Comparison of ENCODE assay signal across 8 cellular contexts in genomic region chr11:123466172-123466571, GRCh38. TPM values are rescaled to one million over a fixed set of nuclear protein-coding genes. Genes with fewer than 3 reads are reported as not detected.
DNase-seq lines count a peak whose midpoint lies in the region; ATAC-seq, FAIRE-seq and TF ChIP-seq lines count a peak whose summit lies in the region.
"Not testable (repeated sequence)": the region's sequence is repeated elsewhere in the genome, so short reads cannot be mapped to it uniquely, and the experiment has no call there.

No MANE protein-coding gene starts in this region.

- not testable (repeated sequence) for TF ChIP-seq EP300 in A549 (IDR thresholded peaks at IDR 0.05)

- POLR2A ChIA-PET in A549 (lab: Yijun Ruan, JAX); HEK293 (lab: Yijun Ruan, JAX): not testable (repeated sequence)
- POLR2A ChIA-PET in activated CD4-positive, alpha-beta memory T cell treated with anti-CD3 and anti-CD28 coated beads, Interleukin-2, amount 10 ng/mL, durations not matched to agents 7 days and 5 days (lab: Charles Lee): interaction anchor here (1.1 to 1.7 kb wide), 5 partner anchors 12 to 58 kb away, joined by 3 to 5 read pairs (median 4); no protein-coding TSS in a partner anchor

- H3K27ac Mint-ChIP-seq in T-helper 2 cell treated with Interferon-gamma antibody and Interleukin-4, amounts not matched to agents 5 μg/mL and 100 μg/mL, for 36 hours: peak overlapping the region; percentile 58
- H3K27ac Mint-ChIP-seq in activated CD4-positive, alpha-beta memory T cell treated with anti-CD3 and anti-CD28 coated beads, Interleukin-2, amount 10 ng/mL, durations not matched to agents 7 days and 5 days: peak overlapping the region; percentile 69
- H3K27ac Mint-ChIP-seq in activated T-helper 1 cell treated with anti-CD3 and anti-CD28 coated beads, Interleukin-12 subunit alpha, Interleukin-12 subunit beta, Interleukin-2, Interleukin-4 antibody, amounts not matched to agents 30 ng/mL and 10 ng/mL and 1 ng/mL, durations not matched to agents 14 hours and 24 hours and 36 hours: peak overlapping the region; percentile 76
- H3K27ac Mint-ChIP-seq in stimulated activated effector memory CD8-positive, alpha-beta T cell treated with anti-CD3 and anti-CD28 coated beads, Interleukin-12 subunit alpha, Interleukin-12 subunit beta, amount 100 ng/mL, for 72 hours: peak overlapping the region; percentile 74

- ATAC-seq in A549; stimulated activated effector memory CD8-positive, alpha-beta T cell treated with anti-CD3 and anti-CD28 coated beads, Interleukin-12 subunit alpha, Interleukin-12 subunit beta, amount 100 ng/mL, for 72 hours: not testable (repeated sequence)

- peaks cover 19% of the 10 kb centered on the region for H3K36me3 Mint-ChIP-seq in T-helper 2 cell treated with Interferon-gamma antibody and Interleukin-4, amounts not matched to agents 5 μg/mL and 100 μg/mL, for 36 hours (ENCODE audit: low read depth)
- peaks cover 58% of the 10 kb centered on the region for H3K36me3 Mint-ChIP-seq in activated CD4-positive, alpha-beta memory T cell treated with anti-CD3 and anti-CD28 coated beads, Interleukin-2, amount 10 ng/mL, durations not matched to agents 7 days and 5 days (ENCODE audit: low read depth)
- H3K36me3 Mint-ChIP-seq in activated T-helper 1 cell treated with anti-CD3 and anti-CD28 coated beads, Interleukin-12 subunit alpha, Interleukin-12 subunit beta, Interleukin-2, Interleukin-4 antibody, amounts not matched to agents 30 ng/mL and 10 ng/mL and 1 ng/mL, durations not matched to agents 14 hours and 24 hours and 36 hours (ENCODE audit: low read depth): peaks cover 50% of the 10 kb centered on the region
- H3K36me3 Mint-ChIP-seq in stimulated activated effector memory CD8-positive, alpha-beta T cell treated with anti-CD3 and anti-CD28 coated beads, Interleukin-12 subunit alpha, Interleukin-12 subunit beta, amount 100 ng/mL, for 72 hours: not testable (repeated sequence)

- 100% methylated on average over 1 of the region's 1 CpG for WGBS in A549 (ENCODE audit: missing lambda C conversion rate)
- WGBS in adrenal gland, 4 donors: 54 to 87% (median 73%) methylated on average over 1 of the region's 1 CpG

- H3K36me3 ChIP-seq in HEK293 (ENCODE audit: control insufficient read depth in 2 of 2, insufficient read depth in 1 of 2, low read length in 2 of 2); adrenal gland (replicated peaks in 1 of 2); left ventricle myocardium inferior: not testable (repeated sequence)

- peak overlapping the region; percentile 40 to 61; a peak in 3 of 6 replicates for H3K27ac ChIP-seq in A549
- H3K27ac ChIP-seq in HEK293 (ENCODE audit: extremely low read depth, low read depth, low read length): not testable (repeated sequence)
- peak overlapping the region; percentile 35 to 86 (median 60) for H3K27ac ChIP-seq in adrenal gland
- peak overlapping the region; percentile 19 for H3K27ac ChIP-seq in left ventricle myocardium inferior (replicated peaks)

- not testable (repeated sequence) for TF ChIP-seq RAD21 in A549 (conservative IDR thresholded peaks at IDR 0.05 in 1 of 2, IDR thresholded peaks at IDR 0.05 in 1 of 2)

- DNase-seq in A549 (ENCODE audit: low read depth in 1 of 2, low spot score in 1 of 2); T-helper 2 cell treated with Interferon-gamma antibody and Interleukin-4, amounts not matched to agents 5 μg/mL and 100 μg/mL, for 36 hours (ENCODE audit: low spot score); activated CD4-positive, alpha-beta memory T cell treated with anti-CD3 and anti-CD28 coated beads, Interleukin-2, amount 10 ng/mL, durations not matched to agents 7 days and 5 days; activated T-helper 1 cell treated with anti-CD3 and anti-CD28 coated beads, Interleukin-12 subunit alpha, Interleukin-12 subunit beta, Interleukin-2, Interleukin-4 antibody, amounts not matched to agents 30 ng/mL and 10 ng/mL and 1 ng/mL, durations not matched to agents 14 hours and 24 hours and 36 hours (ENCODE audit: low spot score); adrenal gland; left ventricle myocardium inferior; stimulated activated effector memory CD8-positive, alpha-beta T cell treated with anti-CD3 and anti-CD28 coated beads, Interleukin-12 subunit alpha, Interleukin-12 subunit beta, amount 100 ng/mL, for 72 hours (ENCODE audit: low spot score in 2 of 2): not testable (repeated sequence)

- H3K9me3 Mint-ChIP-seq in T-helper 2 cell treated with Interferon-gamma antibody and Interleukin-4, amounts not matched to agents 5 μg/mL and 100 μg/mL, for 36 hours; activated CD4-positive, alpha-beta memory T cell treated with anti-CD3 and anti-CD28 coated beads, Interleukin-2, amount 10 ng/mL, durations not matched to agents 7 days and 5 days; activated T-helper 1 cell treated with anti-CD3 and anti-CD28 coated beads, Interleukin-12 subunit alpha, Interleukin-12 subunit beta, Interleukin-2, Interleukin-4 antibody, amounts not matched to agents 30 ng/mL and 10 ng/mL and 1 ng/mL, durations not matched to agents 14 hours and 24 hours and 36 hours; stimulated activated effector memory CD8-positive, alpha-beta T cell treated with anti-CD3 and anti-CD28 coated beads, Interleukin-12 subunit alpha, Interleukin-12 subunit beta, amount 100 ng/mL, for 72 hours: not testable (repeated sequence)

- not testable (repeated sequence) for H3K27me3 ChIP-seq in adrenal gland; left ventricle myocardium inferior (ENCODE audit: low read depth)

- peaks cover 46% of the 10 kb centered on the region for H3K4me1 ChIP-seq in A549
- H3K4me1 ChIP-seq in HEK293 (ENCODE audit: control insufficient read depth, insufficient read depth, low read length): not testable (repeated sequence)
- peaks cover 21 to 68% of the 10 kb centered on the region in 2 donors for H3K4me1 ChIP-seq in adrenal gland (replicated peaks in 1 of 2)
- H3K4me1 ChIP-seq in left ventricle myocardium inferior: peaks cover 19% of the 10 kb centered on the region

- not testable (repeated sequence) for H3K9me3 ChIP-seq in A549; HEK293 (ENCODE audit: control insufficient read depth, insufficient read depth, low read depth, low read length); adrenal gland (replicated peaks in 1 of 3); left ventricle myocardium inferior (replicated peaks)

- not testable (repeated sequence) for H3K27me3 Mint-ChIP-seq in T-helper 2 cell treated with Interferon-gamma antibody and Interleukin-4, amounts not matched to agents 5 μg/mL and 100 μg/mL, for 36 hours (ENCODE audit: low read depth); activated CD4-positive, alpha-beta memory T cell treated with anti-CD3 and anti-CD28 coated beads, Interleukin-2, amount 10 ng/mL, durations not matched to agents 7 days and 5 days; activated T-helper 1 cell treated with anti-CD3 and anti-CD28 coated beads, Interleukin-12 subunit alpha, Interleukin-12 subunit beta, Interleukin-2, Interleukin-4 antibody, amounts not matched to agents 30 ng/mL and 10 ng/mL and 1 ng/mL, durations not matched to agents 14 hours and 24 hours and 36 hours (ENCODE audit: insufficient read depth)

- peaks cover 42% of the 10 kb centered on the region for H3K4me1 Mint-ChIP-seq in T-helper 2 cell treated with Interferon-gamma antibody and Interleukin-4, amounts not matched to agents 5 μg/mL and 100 μg/mL, for 36 hours (ENCODE audit: low read depth)
- H3K4me1 Mint-ChIP-seq in activated CD4-positive, alpha-beta memory T cell treated with anti-CD3 and anti-CD28 coated beads, Interleukin-2, amount 10 ng/mL, durations not matched to agents 7 days and 5 days: peaks cover 66% of the 10 kb centered on the region
- peaks cover 71% of the 10 kb centered on the region for H3K4me1 Mint-ChIP-seq in activated T-helper 1 cell treated with anti-CD3 and anti-CD28 coated beads, Interleukin-12 subunit alpha, Interleukin-12 subunit beta, Interleukin-2, Interleukin-4 antibody, amounts not matched to agents 30 ng/mL and 10 ng/mL and 1 ng/mL, durations not matched to agents 14 hours and 24 hours and 36 hours (ENCODE audit: low read depth)
- peaks cover 19% of the 10 kb centered on the region for H3K4me1 Mint-ChIP-seq in stimulated activated effector memory CD8-positive, alpha-beta T cell treated with anti-CD3 and anti-CD28 coated beads, Interleukin-12 subunit alpha, Interleukin-12 subunit beta, amount 100 ng/mL, for 72 hours

- H3K4me3 ChIP-seq in A549; HEK293 (ENCODE audit: low read depth, low read length); adrenal gland; left ventricle myocardium inferior: not testable (repeated sequence)

- not testable (repeated sequence) for TF ChIP-seq POLR2A in A549 (IDR thresholded peaks at IDR 0.05; ENCODE audit: low read length); adrenal gland (IDR thresholded peaks at IDR 0.05)

- peak overlapping the region; percentile 11 for H3K4me3 Mint-ChIP-seq in T-helper 2 cell treated with Interferon-gamma antibody and Interleukin-4, amounts not matched to agents 5 μg/mL and 100 μg/mL, for 36 hours
- H3K4me3 Mint-ChIP-seq in activated CD4-positive, alpha-beta memory T cell treated with anti-CD3 and anti-CD28 coated beads, Interleukin-2, amount 10 ng/mL, durations not matched to agents 7 days and 5 days; activated T-helper 1 cell treated with anti-CD3 and anti-CD28 coated beads, Interleukin-12 subunit alpha, Interleukin-12 subunit beta, Interleukin-2, Interleukin-4 antibody, amounts not matched to agents 30 ng/mL and 10 ng/mL and 1 ng/mL, durations not matched to agents 14 hours and 24 hours and 36 hours; stimulated activated effector memory CD8-positive, alpha-beta T cell treated with anti-CD3 and anti-CD28 coated beads, Interleukin-12 subunit alpha, Interleukin-12 subunit beta, amount 100 ng/mL, for 72 hours: not testable (repeated sequence)

- CTCF ChIA-PET in A549 (lab: Yijun Ruan, JAX) (interaction anchor here (1.1 kb wide), 2 partner anchors 9 to 13 kb away, joined by 3 read pairs; no protein-coding TSS in a partner anchor), HEK293 (lab: Yijun Ruan, JAX) (interaction anchor here (0.7 to 1.1 kb wide), 3 partner anchors 9 to 205 kb away, joined by 3 to 4 read pairs (median 3); no protein-coding TSS in a partner anchor)
- CTCF ChIA-PET in activated CD4-positive, alpha-beta memory T cell treated with anti-CD3 and anti-CD28 coated beads, Interleukin-2, amount 10 ng/mL, durations not matched to agents 7 days and 5 days (lab: Charles Lee): interaction anchor here (1.1 to 3.1 kb wide), 4 partner anchors 13 to 58 kb away, joined by 4 to 14 read pairs (median 6); no protein-coding TSS in a partner anchor

- not testable (repeated sequence) for TF ChIP-seq CTCF in A549 (IDR thresholded peaks at IDR 0.05); HEK293 (tag by site-specific recombination; IDR thresholded peaks at IDR 0.05); adrenal gland (IDR thresholded peaks at IDR 0.05); left ventricle myocardium inferior (IDR thresholded peaks at IDR 0.05; ENCODE audit: borderline replicate concordance)

- H3K4me2 ChIP-seq in A549: not testable (repeated sequence)

- intact Hi-C loops in activated T-helper 1 cell treated with anti-CD3 and anti-CD28 coated beads, Interleukin-12 subunit alpha, Interleukin-12 subunit beta, Interleukin-2, Interleukin-4 antibody, amounts not matched to agents 30 ng/mL and 10 ng/mL and 1 ng/mL, durations not matched to agents 14 hours and 24 hours and 36 hours (cut with micrococcal nuclease); adrenal gland (cut with DNase I); left ventricle myocardium inferior (cut with micrococcal nuclease): not testable (repeated sequence)

- FAIRE-seq in A549 (lab: Jason Lieb, UNC): not testable (repeated sequence)

RNA-seq across cellular contexts. Expression of gene GRAMD1B, which starts 36.1 kb away (rescaled TPM):
- polyA plus RNA-seq in A549 (2011; rRNA removed) (108 and 113 TPM in 2 replicates), A549 (2017; fragmentation: RNase III; extraction: RNeasy Plus Mini Kit Qiagen cat#74134 plus additional on column Dnase treatment) (38.4 to 55.5 TPM (median 48.9 TPM) in 3 replicates), adrenal gland (100 to 1,000 TPM; 101 to 721 (median 114) TPM)
- polyA plus RNA-seq in A549 (2012; cell fraction: cytosol; rRNA removed): 39.1 and 47.4 TPM in 2 replicates
- polyA plus RNA-seq in A549 (2012; cell fraction: nucleus; rRNA removed): 93.2 and 96.9 TPM in 2 replicates
- 139 and 141 TPM in 2 replicates for polyA minus RNA-seq in A549 (2011; rRNA and poly(A)+ RNA removed)
- total RNA-seq in activated CD4-positive, alpha-beta memory T cell treated with anti-CD3 and anti-CD28 coated beads, Interleukin-2, amount 10 ng/mL, durations not matched to agents 7 days and 5 days: 10 to 100 TPM; 91.6 to 91.8 TPM
- 154 and 155 TPM in 2 replicates for total RNA-seq in activated T-helper 1 cell treated with anti-CD3 and anti-CD28 coated beads, Interleukin-12 subunit alpha, Interleukin-12 subunit beta, Interleukin-2, Interleukin-4 antibody, amounts not matched to agents 30 ng/mL and 10 ng/mL and 1 ng/mL, durations not matched to agents 14 hours and 24 hours and 36 hours
- total RNA-seq in adrenal gland (1,000 to 10,000 TPM in 1 of 8 donors, 100 to 1,000 TPM in 7; 178 to 1,898 (median 285) TPM), left ventricle myocardium inferior (31.8 TPM)
